In the genomic region with DNA sequence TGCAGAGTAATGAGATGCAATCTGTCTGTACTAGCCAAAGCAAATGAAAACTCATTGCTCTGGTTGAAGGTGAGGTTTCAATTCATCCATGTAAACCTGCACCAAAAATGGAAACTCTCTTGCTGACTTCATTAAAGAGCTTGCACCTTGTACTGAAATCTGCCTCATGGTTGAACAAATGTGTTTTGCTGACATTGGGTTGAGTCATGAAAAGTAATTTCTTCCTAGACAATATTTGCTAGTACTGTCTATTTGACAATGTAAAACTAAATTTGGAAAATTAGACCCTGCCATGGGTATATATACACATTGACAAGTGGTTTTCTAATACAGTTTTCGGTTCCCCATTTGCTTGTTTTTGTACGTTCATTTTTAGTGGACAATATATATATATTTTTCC, we compare ENCODE assay signal across 17 cellular contexts. TPM values are rescaled to one million over a fixed set of nuclear protein-coding genes. Genes with fewer than 3 reads are reported as not detected.
"Had no signal": no experiment of that assay in that cellular context is flagged by ENCODE, and none has a peak within 500 bp of the region (broad histone marks: within the 10 kb centered on the region; RNA-seq: fewer than 3 reads in every experiment).

No MANE protein-coding gene starts in this region.

- H3K9me3 Mint-ChIP-seq: activated T-helper 1 cell treated with anti-CD3 and anti-CD28 coated beads, Interleukin-12 subunit alpha, Interleukin-12 subunit beta, Interleukin-2, Interleukin-4 antibody, amounts not matched to agents 30 ng/mL and 10 ng/mL and 1 ng/mL, durations not matched to agents 14 hours and 24 hours and 36 hours; natural killer cell treated with Interleukin-12 subunit alpha and Interleukin-12 subunit beta and Interleukin-15 and Interleukin-18, amount 100 ng/mL, for 72 hours had no signal

- H3K27ac Mint-ChIP-seq: activated CD4-positive, alpha-beta memory T cell treated with anti-CD3 and anti-CD28 coated beads for 36 hours; activated naive CD4-positive, alpha-beta T cell treated with anti-CD3 and anti-CD28 coated beads, Interleukin-2, amount 50 U/mL, for 72 hours; activated T-helper 1 cell treated with anti-CD3 and anti-CD28 coated beads, Interleukin-12 subunit alpha, Interleukin-12 subunit beta, Interleukin-2, Interleukin-4 antibody, amounts not matched to agents 30 ng/mL and 10 ng/mL and 1 ng/mL, durations not matched to agents 14 hours and 24 hours and 36 hours; natural killer cell treated with Interleukin-12 subunit alpha and Interleukin-12 subunit beta and Interleukin-15 and Interleukin-18, amount 100 ng/mL, for 72 hours; stimulated activated naive B cell treated with anti-CD40 and anti-IgM and Interleukin-4, amounts not matched to agents 10 μg/mL and 1 μg/mL and 100 μg/mL, for 72 hours had no signal

- H3K9me3 ChIP-seq: lower lobe of right lung, neutrophil, pancreas, right lobe of liver, upper lobe of right lung had no signal

- H3K4me1 ChIP-seq: adrenal gland, breast epithelium, lower lobe of right lung, pancreas, right lobe of liver, upper lobe of right lung had no signal

- H3K27me3 Mint-ChIP-seq: activated CD4-positive, alpha-beta memory T cell treated with anti-CD3 and anti-CD28 coated beads for 36 hours; stimulated activated naive B cell treated with anti-CD40 and anti-IgM and Interleukin-4, amounts not matched to agents 10 μg/mL and 1 μg/mL and 100 μg/mL, for 72 hours had no signal

- H3K27me3 ChIP-seq: adrenal gland, breast epithelium, neutrophil, pancreas, right lobe of liver, upper lobe of right lung had no signal

- ATAC-seq: activated naive CD4-positive, alpha-beta T cell treated with anti-CD3 and anti-CD28 coated beads, Interleukin-2, amount 50 U/mL, for 72 hours; lower lobe of right lung; natural killer cell treated with Interleukin-12 subunit alpha and Interleukin-12 subunit beta and Interleukin-15 and Interleukin-18, amount 100 ng/mL, for 72 hours; pancreas; right lobe of liver; stimulated activated naive B cell treated with anti-CD40 and anti-IgM and Interleukin-4, amounts not matched to agents 10 μg/mL and 1 μg/mL and 100 μg/mL, for 72 hours; upper lobe of right lung had no signal

- DNase-seq: activated CD4-positive, alpha-beta memory T cell treated with anti-CD3 and anti-CD28 coated beads for 36 hours; activated gamma-delta T cell treated with Interleukin-2 at 50 U/mL for 16 hours; activated T-cell treated with anti-CD3 and anti-CD28 coated beads for 4 hours; adrenal gland; cortex of kidney; lower lobe of right lung; pancreas; right lobe of liver; stimulated activated CD4-positive, alpha-beta T cell treated with anti-CD3 and anti-CD28 coated beads, Interleukin-4, amount 100 ng/mL, for 4 hours; stimulated activated naive B cell treated with anti-CD40 and anti-IgM and Interleukin-4, amounts not matched to agents 10 μg/mL and 1 μg/mL and 100 μg/mL, for 72 hours; upper lobe of right lung had no signal

- H3K36me3 ChIP-seq: adrenal gland, breast epithelium, lower lobe of right lung, neutrophil, pancreas, right lobe of liver, upper lobe of right lung had no signal

- H3K4me3 ChIP-seq: adrenal gland, breast epithelium, lower lobe of right lung, pancreas, right lobe of liver, smooth muscle cell, upper lobe of right lung had no signal

- H3K36me3 Mint-ChIP-seq: activated CD4-positive, alpha-beta memory T cell treated with anti-CD3 and anti-CD28 coated beads for 36 hours; activated naive CD4-positive, alpha-beta T cell treated with anti-CD3 and anti-CD28 coated beads, Interleukin-2, amount 50 U/mL, for 72 hours; natural killer cell treated with Interleukin-12 subunit alpha and Interleukin-12 subunit beta and Interleukin-15 and Interleukin-18, amount 100 ng/mL, for 72 hours; stimulated activated naive B cell treated with anti-CD40 and anti-IgM and Interleukin-4, amounts not matched to agents 10 μg/mL and 1 μg/mL and 100 μg/mL, for 72 hours had no signal

- H3K27ac ChIP-seq: adrenal gland, breast epithelium, lower lobe of right lung, neutrophil, pancreas, right lobe of liver, upper lobe of right lung had no signal

- H3K4me3 Mint-ChIP-seq: activated CD4-positive, alpha-beta memory T cell treated with anti-CD3 and anti-CD28 coated beads for 36 hours; activated T-helper 1 cell treated with anti-CD3 and anti-CD28 coated beads, Interleukin-12 subunit alpha, Interleukin-12 subunit beta, Interleukin-2, Interleukin-4 antibody, amounts not matched to agents 30 ng/mL and 10 ng/mL and 1 ng/mL, durations not matched to agents 14 hours and 24 hours and 36 hours; natural killer cell treated with Interleukin-12 subunit alpha and Interleukin-12 subunit beta and Interleukin-15 and Interleukin-18, amount 100 ng/mL, for 72 hours; stimulated activated naive B cell treated with anti-CD40 and anti-IgM and Interleukin-4, amounts not matched to agents 10 μg/mL and 1 μg/mL and 100 μg/mL, for 72 hours had no signal

- H3K4me1 Mint-ChIP-seq: stimulated activated naive B cell treated with anti-CD40 and anti-IgM and Interleukin-4, amounts not matched to agents 10 μg/mL and 1 μg/mL and 100 μg/mL, for 72 hours had no signal

RNA-seq across cellular contexts. Expression of a gene that starts 33.3 kb away (rescaled TPM):
- total RNA-seq: activated CD4-positive, alpha-beta memory T cell treated with anti-CD3 and anti-CD28 coated beads for 36 hours; activated naive CD4-positive, alpha-beta T cell treated with anti-CD3 and anti-CD28 coated beads, Interleukin-2, amount 50 U/mL, for 72 hours; activated T-helper 1 cell treated with anti-CD3 and anti-CD28 coated beads, Interleukin-12 subunit alpha, Interleukin-12 subunit beta, Interleukin-2, Interleukin-4 antibody, amounts not matched to agents 30 ng/mL and 10 ng/mL and 1 ng/mL, durations not matched to agents 14 hours and 24 hours and 36 hours; natural killer cell treated with Interleukin-12 subunit alpha and Interleukin-12 subunit beta and Interleukin-15 and Interleukin-18, amount 100 ng/mL, for 72 hours had no signal
